21 cellular contexts compared by ENCODE assay signal in the genomic region with DNA sequence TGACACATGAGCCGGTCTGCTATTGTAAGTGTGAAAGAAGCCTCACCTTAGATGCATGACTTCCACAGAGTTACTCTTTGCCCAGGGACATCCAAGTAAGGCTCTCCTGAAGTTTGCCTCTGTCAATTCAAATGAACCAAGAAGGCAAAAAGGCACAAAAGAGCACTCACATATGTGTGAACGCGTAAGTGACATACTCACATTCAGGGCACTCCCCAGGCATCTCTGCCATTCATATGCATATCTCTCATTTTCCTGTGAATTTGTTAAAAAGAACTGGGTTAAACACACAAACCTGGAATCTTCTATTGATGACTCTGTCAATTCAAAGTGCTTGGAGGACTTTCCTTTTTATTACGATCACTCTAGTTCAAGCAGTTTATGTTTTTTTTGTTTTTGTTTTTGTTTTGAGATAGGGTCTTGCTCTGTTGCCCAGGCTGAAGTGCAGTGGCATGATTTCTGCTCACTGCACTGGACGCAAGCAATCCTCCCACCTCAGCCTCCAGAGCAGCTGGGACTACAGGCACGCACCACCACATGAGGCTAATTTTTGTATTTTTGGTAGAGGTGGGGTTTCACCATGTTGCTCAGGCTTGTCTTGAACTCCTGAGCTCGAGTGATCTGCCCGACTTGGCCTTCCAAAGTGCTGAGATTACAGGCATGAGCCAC.
"Had no signal": no experiment of that assay in that cellular context is flagged by ENCODE, and none has a peak within 500 bp of the region (broad histone marks: within the 10 kb centered on the region; RNA-seq: fewer than 3 reads in every experiment).

No MANE protein-coding gene starts in this region.

- H3K27me3 ChIP-seq: dorsolateral prefrontal cortex, esophagus squamous epithelium, gastrocnemius medialis, heart right ventricle, left lung had no signal

- H3K9me3 Mint-ChIP-seq: mesothelial cell of epicardium, naive B cell had no signal

- H3K27ac Mint-ChIP-seq: mesothelial cell of epicardium had no signal

- H3K27me3 Mint-ChIP-seq: naive B cell had no signal

- H3K4me3 ChIP-seq: coronary artery, dorsolateral prefrontal cortex, esophagus squamous epithelium, gastrocnemius medialis, heart right ventricle, left lung, lower lobe of right lung, mucosa of descending colon had no signal

- ATAC-seq: gastrocnemius medialis, heart right ventricle, left cardiac atrium, left lung, left ventricle myocardium superior, lower lobe of right lung, mucosa of descending colon had no signal

- DNase-seq: dermis blood vessel endothelial cell; dorsolateral prefrontal cortex; effector CD4-positive, alpha-beta T cell; effector memory CD4-positive, alpha-beta T cell; esophagus squamous epithelium; foreskin fibroblast; foreskin melanocyte; gastrocnemius medialis; glutamatergic neuron; head of caudate nucleus; heart right ventricle; hippocampal formation; left cardiac atrium; left lung; left ventricle myocardium superior; lower lobe of right lung; mesenchymal stem cell; mucosa of descending colon; naive B cell had no signal

- H3K9me3 ChIP-seq: esophagus squamous epithelium, gastrocnemius medialis, heart right ventricle, left lung, lower lobe of right lung, mucosa of descending colon had no signal

- H3K4me1 ChIP-seq: esophagus squamous epithelium, gastrocnemius medialis, heart right ventricle, left lung, lower lobe of right lung had no signal

- H3K4me3 Mint-ChIP-seq: mesothelial cell of epicardium, naive B cell had no signal

- H3K27ac ChIP-seq: coronary artery, dorsolateral prefrontal cortex, esophagus squamous epithelium, gastrocnemius medialis, heart right ventricle, left lung, lower lobe of right lung had no signal
